14 cellular contexts compared by ENCODE assay signal in genomic region chr5:123882946-123883345, GRCh38.
A peak's percentile ranks its signal among the peaks of the same experiment; 100 is the strongest.
DNase-seq lines count a peak whose midpoint lies in the region; ATAC-seq and TF ChIP-seq lines count a peak whose summit lies in the region.
"Had no signal": no experiment of that assay in that cellular context is flagged by ENCODE, and none has a peak within 500 bp of the region (broad histone marks: within the 10 kb centered on the region; RNA-seq: fewer than 3 reads in every experiment).

No MANE protein-coding gene starts in this region.

- H3K27ac ChIP-seq in cardiac muscle cell = peak overlapping the region; percentile 71
- no peak overlapping the region for H3K27ac ChIP-seq in SK-N-MC
- peak overlapping the region; percentile 62 for H3K27ac ChIP-seq in smooth muscle cell (ENCODE audit: low read depth)
- no peak overlapping the region for H3K27ac ChIP-seq in PC-3 (ENCODE audit: low read length)
- H3K27ac ChIP-seq: upper lobe of left lung had no signal

- no TSS peak for BruUV-seq in PC-3 (replicated peaks; lab: Mats Ljungman, UMichigan)

- H3F3A ChIP-seq in smooth muscle cell (ENCODE audit: low read depth) = no peaks in the 10 kb centered on the region
- no peaks in the 10 kb centered on the region for H3F3A ChIP-seq in PC-3 (ENCODE audit: low read length, unreplicated experiment)

- H3K9me2 ChIP-seq in PC-3 (replicated peaks; ENCODE audit: low read length) = no peaks in the 10 kb centered on the region

- H3K4me1 ChIP-seq in cardiac muscle cell (ENCODE audit: low read depth) = peaks cover 33% of the 10 kb centered on the region
- peaks cover 26% of the 10 kb centered on the region for H3K4me1 ChIP-seq in smooth muscle cell (ENCODE audit: low read depth)
- no peaks in the 10 kb centered on the region for H3K4me1 ChIP-seq in PC-3 (ENCODE audit: insufficient read depth, low read length)

- H3K79me2 ChIP-seq in smooth muscle cell (ENCODE audit: low read depth) = no peaks in the 10 kb centered on the region
- no peaks in the 10 kb centered on the region for H3K79me2 ChIP-seq in PC-3 (ENCODE audit: low read length)

- ATAC-seq in left ventricle myocardium superior = no peak
- ATAC-seq in PC-3 = no peak

- TF ChIP-seq CTCF in cardiac muscle cell (IDR thresholded peaks at IDR 0.05; ENCODE audit: low read depth, low read length) (no peak), fibroblast of pulmonary artery (IDR thresholded peaks at IDR 0.05; ENCODE audit: low read length, missing control alignments) (no peak), smooth muscle cell (IDR thresholded peaks at IDR 0.05; ENCODE audit: borderline replicate concordance, insufficient read depth, poor library complexity, severe bottlenecking) (no peak), PC-3 (conservative IDR thresholded peaks at IDR 0.05; ENCODE audit: low read depth, low read length) (no peak)

- WGBS in smooth muscle cell (ENCODE audit: low lambda C conversion rate) = 32% methylated on average over 3 of the region's 3 CpGs

- CTCF ChIA-PET in PC-3 (lab: Charles Lee) = no interaction called here

- H3K9ac ChIP-seq in SK-N-MC (ENCODE audit: insufficient read length) = no peak overlapping the region
- H3K9ac ChIP-seq in smooth muscle cell (ENCODE audit: low read depth) = no peak overlapping the region
- H3K9ac ChIP-seq in PC-3 (ENCODE audit: low read length) = no peak overlapping the region

- H4K20me1 ChIP-seq in smooth muscle cell (ENCODE audit: low read depth) (no peaks in the 10 kb centered on the region), PC-3 (ENCODE audit: low read length) (no peaks in the 10 kb centered on the region)

- H3K4me2 ChIP-seq in smooth muscle cell (peak overlapping the region; percentile 70), PC-3 (ENCODE audit: low read length) (no peak overlapping the region)

- DNase-seq in cardiac muscle cell (ENCODE audit: low read depth in 1 of 2, low spot score in 1 of 2) = peak in 1 of 2 donors; percentile 22
- DNase-seq in left ventricle myocardium superior = no peak
- no peak for DNase-seq in SK-N-MC (ENCODE audit: low read depth, low spot score)
- DNase-seq in fibroblast of pulmonary artery (ENCODE audit: low read depth) = peak; percentile 14
- DNase-seq in smooth muscle cell (lab: John Stamatoyannopoulos, UW; ENCODE audit: unreplicated experiment) = no peak
- DNase-seq in posterior cingulate gyrus = no peak
- DNase-seq in PC-3 = no peak
- DNase-seq in activated CD4-positive, alpha-beta T cell treated with anti-CD3 and anti-CD28 coated beads, Interleukin-2, amount 50 U/mL, for 48 hours = no peak
- DNase-seq: activated naive CD4-positive, alpha-beta T cell treated with anti-CD3 and anti-CD28 coated beads, Interleukin-2, amount 10 ng/mL, durations not matched to agents 7 days and 5 days; NCI-H1417 treated with DMSO at 0.1 percent for 48 hours; NCI-H510A; stimulated activated CD4-positive, alpha-beta T cell treated with anti-CD3 and anti-CD28 coated beads, Interleukin-1b, Interleukin-23, amount 100 ng/mL, for 48 hours; stimulated activated CD8-positive, alpha-beta memory T cell treated with anti-CD3 and anti-CD28 coated beads, Interleukin-4, amount 100 ng/mL, for 48 hours; upper lobe of left lung had no signal

- H3K9me3 ChIP-seq in cardiac muscle cell (ENCODE audit: low read depth) (no peaks in the 10 kb centered on the region), SK-N-MC (ENCODE audit: low read depth, low read length) (no peaks in the 10 kb centered on the region), smooth muscle cell (replicated peaks; ENCODE audit: low read depth) (no peaks in the 10 kb centered on the region), PC-3 (ENCODE audit: low read length) (no peaks in the 10 kb centered on the region)
- H3K9me3 ChIP-seq: upper lobe of left lung had no signal

- H3K27me3 ChIP-seq in cardiac muscle cell = no peaks in the 10 kb centered on the region
- H3K27me3 ChIP-seq in smooth muscle cell (ENCODE audit: low read depth) = no peaks in the 10 kb centered on the region
- no peaks in the 10 kb centered on the region for H3K27me3 ChIP-seq in PC-3 (ENCODE audit: low read length)
- H3K27me3 ChIP-seq: upper lobe of left lung had no signal

- intact Hi-C loops in left ventricle myocardium superior (cut with micrococcal nuclease) = no loop called here
- intact Hi-C loops in posterior cingulate gyrus (cut with DNase I) = no loop called here
- intact Hi-C loops in PC-3 (cut with micrococcal nuclease) = no loop called here

- no peak overlapping the region for H3K4me3 ChIP-seq in cardiac muscle cell
- peak overlapping the region; percentile 41 for H3K4me3 ChIP-seq in SK-N-MC
- H3K4me3 ChIP-seq in fibroblast of pulmonary artery (replicated peaks; ENCODE audit: low read depth, low read length) = peak overlapping the region; percentile 7
- no peak overlapping the region for H3K4me3 ChIP-seq in smooth muscle cell
- H3K4me3 ChIP-seq in PC-3 (ENCODE audit: low read length) = no peak overlapping the region

- H2AFZ ChIP-seq in smooth muscle cell (ENCODE audit: low read depth) = peak overlapping the region; percentile 71
- H2AFZ ChIP-seq in PC-3 (ENCODE audit: low read length) = no peak overlapping the region

- POLR2A ChIA-PET in PC-3 (lab: Charles Lee; ENCODE audit: unreplicated experiment) = no interaction called here

- H3K36me3 ChIP-seq in cardiac muscle cell = no peaks in the 10 kb centered on the region
- H3K36me3 ChIP-seq in SK-N-MC (ENCODE audit: insufficient read depth, low read length) = no peaks in the 10 kb centered on the region
- H3K36me3 ChIP-seq in smooth muscle cell (ENCODE audit: low read depth) = no peaks in the 10 kb centered on the region
- no peaks in the 10 kb centered on the region for H3K36me3 ChIP-seq in PC-3 (ENCODE audit: low read depth, low read length)
- H3K36me3 ChIP-seq: upper lobe of left lung had no signal

Comparison
In these comparisons a context has a peak if more than half of its experiments do, and no peak if none do; other contexts are left out.
1. H3K27ac ChIP-seq: peak in cardiac muscle cell (single experiment) and smooth muscle cell (single experiment); none in SK-N-MC (single experiment) and PC-3 (single experiment).
2. H3K4me3 ChIP-seq: peak in SK-N-MC (single experiment) and fibroblast of pulmonary artery (single experiment); none in cardiac muscle cell (single experiment), smooth muscle cell (single experiment) and PC-3 (single experiment).